1 cellular context compared by ENCODE assay signal in genomic region chr18:12657048-12657848, GRCh38.
TF ChIP-seq lines count a peak whose summit lies in the region.

No MANE protein-coding gene starts in this region.

TF ChIP-seq in HEK293, 187 proteins besides CTCF, POLR2A, EP300 and RAD21 (continued from another document and continues in another):
- no peak for TF ChIP-seq HIC1 (tag by site-specific recombination; IDR thresholded peaks at IDR 0.05)
- TF ChIP-seq ZNF701 (tag by site-specific recombination; IDR thresholded peaks at IDR 0.05) = no peak
- TF ChIP-seq PATZ1 (tag by site-specific recombination; IDR thresholded peaks at IDR 0.05) = peak; percentile 43; the same call in 1 of the 2 replicates
- TF ChIP-seq ZNF404 (tag by site-specific recombination; IDR thresholded peaks at IDR 0.05) = no peak
- no peak for TF ChIP-seq GLI2 (tag by site-specific recombination; IDR thresholded peaks at IDR 0.05; ENCODE audit: borderline replicate concordance, low read depth)
- no peak for TF ChIP-seq ZNF292 (tag by site-specific recombination; IDR thresholded peaks at IDR 0.05; ENCODE audit: borderline replicate concordance, low read depth)
- no peak for TF ChIP-seq ZNF146 (tag by site-specific recombination; IDR thresholded peaks at IDR 0.05)
- TF ChIP-seq ZBTB21 (tag by site-specific recombination; IDR thresholded peaks at IDR 0.05) = no peak
- no peak for TF ChIP-seq ZNF202 (tag by site-specific recombination; IDR thresholded peaks at IDR 0.05; ENCODE audit: borderline replicate concordance)
- TF ChIP-seq KLF1 (tag by site-specific recombination; IDR thresholded peaks at IDR 0.05) = no peak
- TF ChIP-seq ZNF19 (tag by site-specific recombination; IDR thresholded peaks at IDR 0.05; ENCODE audit: low read depth) = no peak
- TF ChIP-seq ZNF664 (tag by site-specific recombination; IDR thresholded peaks at IDR 0.05) = no peak
- no peak for TF ChIP-seq ZNF518A (tag by site-specific recombination; conservative IDR thresholded peaks at IDR 0.05; ENCODE audit: low read depth)
- no peak for TF ChIP-seq ZXDB (tag by site-specific recombination; IDR thresholded peaks at IDR 0.05)
- TF ChIP-seq ZNF24 (tag by site-specific recombination; IDR thresholded peaks at IDR 0.05) = no peak
- TF ChIP-seq MZF1 (tag by site-specific recombination; IDR thresholded peaks at IDR 0.05; ENCODE audit: borderline replicate concordance) = no peak
- TF ChIP-seq ZNF354C (tag by site-specific recombination; IDR thresholded peaks at IDR 0.05; ENCODE audit: borderline replicate concordance, low read depth) = no peak
- no peak for TF ChIP-seq ZEB2 (tag by site-specific recombination; IDR thresholded peaks at IDR 0.05)
- 0 out of 2 replicates have a peak, but pooled peaks have one; percentile 29 for TF ChIP-seq GLIS1 (tag by site-specific recombination; IDR thresholded peaks at IDR 0.05)
- no peak for TF ChIP-seq ZNF391 (tag by site-specific recombination; IDR thresholded peaks at IDR 0.05; ENCODE audit: borderline replicate concordance, low read depth)
- TF ChIP-seq ZNF449 (tag by site-specific recombination; IDR thresholded peaks at IDR 0.05) = no peak
- TF ChIP-seq ZNF416 (tag by site-specific recombination; IDR thresholded peaks at IDR 0.05) = no peak
- no peak for TF ChIP-seq ZBTB1 (tag by site-specific recombination; IDR thresholded peaks at IDR 0.05)
- no peak for TF ChIP-seq HOXD13 (CRISPR knock-in tag; IDR thresholded peaks at IDR 0.05; ENCODE audit: borderline replicate concordance)
- TF ChIP-seq ZNF670 (tag by site-specific recombination; IDR thresholded peaks at IDR 0.05; ENCODE audit: low read depth) = no peak
- TF ChIP-seq ZBTB49 (tag by site-specific recombination; IDR thresholded peaks at IDR 0.05; ENCODE audit: low read depth) = no peak
- TF ChIP-seq ZBTB6 (tag by site-specific recombination; IDR thresholded peaks at IDR 0.05) = no peak
- no peak for TF ChIP-seq RBAK (tag by site-specific recombination; IDR thresholded peaks at IDR 0.05)
- TF ChIP-seq ZSCAN16 (tag by site-specific recombination; IDR thresholded peaks at IDR 0.05) = no peak
- no peak for TF ChIP-seq ZNF558 (tag by site-specific recombination; IDR thresholded peaks at IDR 0.05)
- TF ChIP-seq ZNF843 (tag by site-specific recombination; IDR thresholded peaks at IDR 0.05) = no peak
- TF ChIP-seq ZNF114 (tag by site-specific recombination; IDR thresholded peaks at IDR 0.05) = no peak
- TF ChIP-seq KLF8 (tag by site-specific recombination; IDR thresholded peaks at IDR 0.05) = peak; percentile 51; the same call in 1 of the 2 replicates
- TF ChIP-seq ZNF585B (tag by site-specific recombination; IDR thresholded peaks at IDR 0.05) = no peak
- TF ChIP-seq ZNF776 (tag by site-specific recombination; IDR thresholded peaks at IDR 0.05; ENCODE audit: borderline replicate concordance) = no peak
- no peak for TF ChIP-seq ZNF132 (tag by site-specific recombination; IDR thresholded peaks at IDR 0.05; ENCODE audit: borderline replicate concordance)
- TF ChIP-seq ZNF555 (tag by site-specific recombination; conservative IDR thresholded peaks at IDR 0.05) = no peak
- peak; percentile 87 for TF ChIP-seq GLIS2 (tag by site-specific recombination; IDR thresholded peaks at IDR 0.05)
- no peak for TF ChIP-seq ZNF654 (tag by site-specific recombination; IDR thresholded peaks at IDR 0.05; ENCODE audit: low read depth)
- no peak for TF ChIP-seq ZBTB44 (tag by site-specific recombination; IDR thresholded peaks at IDR 0.05)
- no peak for TF ChIP-seq KLF9 (tag by site-specific recombination; IDR thresholded peaks at IDR 0.05; ENCODE audit: low read depth)
- TF ChIP-seq ZNF837 (tag by site-specific recombination; IDR thresholded peaks at IDR 0.05) = no peak
- no peak for TF ChIP-seq ZNF138 (tag by site-specific recombination; IDR thresholded peaks at IDR 0.05; ENCODE audit: borderline replicate concordance)
- no peak for TF ChIP-seq ZNF223 (tag by site-specific recombination; IDR thresholded peaks at IDR 0.05)
- no peak for TF ChIP-seq ZNF26 (tag by site-specific recombination; IDR thresholded peaks at IDR 0.05)
- no peak for TF ChIP-seq ZNF121 (tag by site-specific recombination; IDR thresholded peaks at IDR 0.05)
